In the genomic region with DNA sequence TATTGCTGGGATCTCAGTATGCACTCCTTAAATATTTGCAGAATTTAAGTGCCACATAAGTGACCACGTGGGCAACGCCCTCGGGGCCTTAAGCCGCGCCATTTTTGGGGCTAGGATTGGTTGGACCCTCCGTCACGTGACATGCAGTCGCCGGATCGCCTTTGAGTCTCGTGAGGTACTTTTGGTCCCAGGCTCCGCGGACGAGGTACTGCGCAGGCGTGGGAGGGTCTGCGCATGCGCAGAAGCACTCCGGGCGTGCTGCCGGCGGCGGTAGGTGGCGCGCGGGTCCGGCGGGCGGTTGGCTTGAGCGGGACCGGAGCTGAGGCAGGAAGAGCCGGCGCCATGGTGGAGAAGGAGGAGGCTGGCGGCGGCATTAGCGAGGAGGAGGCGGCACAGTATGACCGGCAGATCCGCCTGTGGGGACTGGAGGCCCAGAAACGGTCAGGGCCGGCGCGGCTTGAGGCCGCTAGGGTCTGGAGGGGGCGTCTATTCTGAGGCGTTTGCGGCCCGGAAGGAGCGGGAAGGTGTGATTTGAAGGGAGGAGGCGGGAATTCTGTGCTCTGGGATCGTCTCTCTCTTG, we compare ENCODE assay signal across 8 cellular contexts. TPM values are rescaled to one million over a fixed set of nuclear protein-coding genes. Genes with fewer than 3 reads are reported as not detected.
DNase-seq lines count a peak whose midpoint lies in the region; ATAC-seq and TF ChIP-seq lines count a peak whose summit lies in the region.

SAE1 (plus strand) TSS at position 247 of the 580 bp plus-strand sequence; CDS start at position 343, 96 bp downstream.

- TF ChIP-seq CTCF in RWPE2 (IDR thresholded peaks at IDR 0.05; ENCODE audit: poor library complexity, severe bottlenecking) (peak; percentile 79), fibroblast of pulmonary artery (IDR thresholded peaks at IDR 0.05; ENCODE audit: low read length, missing control alignments) (peak; percentile 35)

- peaks cover 3% of the 10 kb centered on the region for H3K9me3 Mint-ChIP-seq in natural killer cell treated with Interleukin-12 subunit alpha and Interleukin-12 subunit beta and Interleukin-15 and Interleukin-18, amount 100 ng/mL, for 72 hours

- H3K27me3 ChIP-seq in RWPE2 (ENCODE audit: insufficient read depth, poor library complexity, severe bottlenecking): no peaks in the 10 kb centered on the region

- H3K4me3 ChIP-seq in RWPE2 (ENCODE audit: severe bottlenecking) (peak within 1 kb of the TSS; percentile 74), fibroblast of pulmonary artery (replicated peaks; ENCODE audit: low read depth, low read length) (peak within 1 kb of the TSS; percentile 95)

- H3K36me3 ChIP-seq in RWPE2 (ENCODE audit: low read depth): peaks cover 33% of the 10 kb centered on the region

- DNase-seq in EL (peak; percentile 99), H4 (ENCODE audit: low spot score) (peak; percentile 99), LoVo (ENCODE audit: low spot score) (peak; percentile 96), RWPE2 (ENCODE audit: low spot score) (peak; percentile 96), fibroblast of pulmonary artery (ENCODE audit: low read depth) (peak; percentile 99)
- peak; percentile 88 for DNase-seq in activated T-helper 9 cell treated with anti-CD3 and anti-CD28 coated beads, Interleukin-2, amount 50 U/mL, for 16 hours (ENCODE audit: low read depth)
- peak; percentile 96 for DNase-seq in natural killer cell treated with Interleukin-12 subunit alpha and Interleukin-12 subunit beta and Interleukin-15 and Interleukin-18, amount 100 ng/mL, for 72 hours (ENCODE audit: low spot score)
- DNase-seq in stimulated activated naive CD8-positive, alpha-beta T cell treated with anti-CD3 and anti-CD28 coated beads, Interleukin-15, Interleukin-2, amounts not matched to agents 100 U/mL and 50 U/mL, for 24 hours: peak; percentile 100

- peak within 1 kb of the TSS; percentile 71 for H3K27ac ChIP-seq in RWPE2 (ENCODE audit: poor library complexity, severe bottlenecking)

- H3K4me3 Mint-ChIP-seq in natural killer cell treated with Interleukin-12 subunit alpha and Interleukin-12 subunit beta and Interleukin-15 and Interleukin-18, amount 100 ng/mL, for 72 hours: peak within 1 kb of the TSS; percentile 96

- peaks cover 40 to 48% of the 10 kb centered on the region in 2 donors for H3K4me1 Mint-ChIP-seq in natural killer cell treated with Interleukin-12 subunit alpha and Interleukin-12 subunit beta and Interleukin-15 and Interleukin-18, amount 100 ng/mL, for 72 hours (ENCODE audit: low read depth in 2 of 2)

- peaks cover 25% of the 10 kb centered on the region for H3K36me3 Mint-ChIP-seq in natural killer cell treated with Interleukin-12 subunit alpha and Interleukin-12 subunit beta and Interleukin-15 and Interleukin-18, amount 100 ng/mL, for 72 hours

- ATAC-seq in RWPE2 (ENCODE audit: low read depth): peak; percentile 87
- ATAC-seq in natural killer cell treated with Interleukin-12 subunit alpha and Interleukin-12 subunit beta and Interleukin-15 and Interleukin-18, amount 100 ng/mL, for 72 hours: peak; percentile 95
- peak; percentile 89 for ATAC-seq in stimulated activated naive CD8-positive, alpha-beta T cell treated with anti-CD3 and anti-CD28 coated beads, Interleukin-15, Interleukin-2, amounts not matched to agents 100 U/mL and 50 U/mL, for 24 hours

- H3K9me3 ChIP-seq in RWPE2 (ENCODE audit: severe bottlenecking): no peaks in the 10 kb centered on the region

- H3K27me3 Mint-ChIP-seq in natural killer cell treated with Interleukin-12 subunit alpha and Interleukin-12 subunit beta and Interleukin-15 and Interleukin-18, amount 100 ng/mL, for 72 hours: no peaks in the 10 kb centered on the region

- peaks cover 10% of the 10 kb centered on the region for H3K4me1 ChIP-seq in RWPE2 (ENCODE audit: insufficient read depth, poor library complexity, severe bottlenecking)

- H3K27ac Mint-ChIP-seq in natural killer cell treated with Interleukin-12 subunit alpha and Interleukin-12 subunit beta and Interleukin-15 and Interleukin-18, amount 100 ng/mL, for 72 hours: peak within 1 kb of the TSS; percentile 97

RNA-seq across cellular contexts. Expression of gene SAE1, which starts in this region (rescaled TPM):
- total RNA-seq in H4 (2014; rRNA removed; shearing (Covaris generic)): 362 and 397 TPM in 2 replicates
- total RNA-seq in natural killer cell treated with Interleukin-12 subunit alpha and Interleukin-12 subunit beta and Interleukin-15 and Interleukin-18, amount 100 ng/mL, for 72 hours: 100 to 1,000 TPM in 1 of 2 donors, 10 to 100 TPM in 1; 95.6 to 158 TPM

Comparison
In these comparisons a context has a peak if more than half of its experiments do, and no peak if none do; other contexts are left out.
1. Peak in every context shown above with its lines: DNase-seq, ATAC-seq, H3K4me3 ChIP-seq and H3K27ac ChIP-seq.